In the genomic region with DNA sequence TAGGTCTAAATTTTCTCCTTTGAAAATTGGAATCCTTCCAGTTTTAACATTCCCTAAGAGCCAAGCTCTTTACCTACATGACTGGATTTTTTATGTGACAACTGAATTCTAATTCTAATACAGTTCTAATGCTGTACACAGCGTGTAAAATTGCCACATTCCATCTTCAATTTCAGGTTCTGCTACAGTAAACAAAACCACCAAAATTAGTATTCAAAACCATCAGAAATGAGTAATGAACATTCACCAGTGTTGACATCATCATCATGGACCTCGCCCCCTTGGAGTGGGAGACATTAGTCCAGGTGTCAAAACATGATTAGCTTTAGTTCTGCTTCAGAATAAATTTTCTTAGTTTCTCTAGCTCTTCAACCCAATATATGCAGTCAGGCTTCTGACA, we compare ENCODE assay signal across 16 cellular contexts.
DNase-seq lines count a peak whose midpoint lies in the region; ATAC-seq, FAIRE-seq and TF ChIP-seq lines count a peak whose summit lies in the region.
"Had no signal": no experiment of that assay in that cellular context is flagged by ENCODE, and none has a peak within 500 bp of the region (broad histone marks: within the 10 kb centered on the region; RNA-seq: fewer than 3 reads in every experiment).

No MANE protein-coding gene starts in this region.

- BruUV-seq in A673 (replicated peaks; lab: Mats Ljungman, UMichigan): no TSS peak

- intact Hi-C loops in A673 (cut with micrococcal nuclease; ENCODE audit: unreplicated experiment): no loop called here
- intact Hi-C loops in upper lobe of right lung (cut with DNase I): no loop called here

- no peak for ATAC-seq in upper lobe of right lung

- no peak for TF ChIP-seq CTCF in D721Med (IDR thresholded peaks at IDR 0.05; ENCODE audit: insufficient read depth, missing control alignments)
- TF ChIP-seq CTCF in A673 (conservative IDR thresholded peaks at IDR 0.05; ENCODE audit: low read depth, low read length): no peak
- no peak for TF ChIP-seq CTCF in upper lobe of right lung (IDR thresholded peaks at IDR 0.05)

- H3K9me3 ChIP-seq in A673 (ENCODE audit: low read depth, low read length, poor library complexity, severe bottlenecking) (no peaks in the 10 kb centered on the region), upper lobe of right lung (no peaks in the 10 kb centered on the region)
- H3K9me3 ChIP-seq: HAP-1 had no signal

- no peak for TF ChIP-seq RAD21 in Ishikawa (IDR thresholded peaks at IDR 0.05; ENCODE audit: low read depth)

- no peak overlapping the region for H3K27ac ChIP-seq in A673 (ENCODE audit: low read depth, low read length, poor library complexity, severe bottlenecking)
- H3K27ac ChIP-seq in upper lobe of right lung: no peak overlapping the region
- H3K27ac ChIP-seq: SK-N-MC had no signal

- peak; percentile 98 for FAIRE-seq in D721Med (lab: Jason Lieb, UNC)

- POLR2A ChIA-PET in A673 (lab: Charles Lee; ENCODE audit: low non-redundant PET): no interaction called here

- H3K36me3 ChIP-seq in A673 (ENCODE audit: insufficient read depth, low read length, poor library complexity, severe bottlenecking) (no peaks in the 10 kb centered on the region), upper lobe of right lung (no peaks in the 10 kb centered on the region)
- H3K36me3 ChIP-seq: HAP-1 had no signal

- no peak for TF ChIP-seq EP300 in Ishikawa (IDR thresholded peaks at IDR 0.05; ENCODE audit: borderline replicate concordance)

- H3K27me3 ChIP-seq in A673 (replicated peaks; ENCODE audit: insufficient read depth, low read depth, low read length, poor library complexity) (no peaks in the 10 kb centered on the region), upper lobe of right lung (no peaks in the 10 kb centered on the region)

- no peak overlapping the region for H3K4me3 ChIP-seq in A673 (ENCODE audit: low read depth, low read length, poor library complexity, severe bottlenecking)
- no peak overlapping the region for H3K4me3 ChIP-seq in upper lobe of right lung
- H3K4me3 ChIP-seq: HAP-1, SK-N-MC had no signal

- DNase-seq in D721Med (ENCODE audit: insufficient read length, low spot score) (no peak), astrocyte of the hippocampus (ENCODE audit: low read depth, low spot score) (peak; percentile 71), kidney tubule cell (ENCODE audit: low spot score) (peak; percentile 83), A673 (ENCODE audit: low spot score) (no peak), mucosa of gallbladder (ENCODE audit: low spot score) (no peak), upper lobe of right lung (no peak)
- DNase-seq: CD8-positive, alpha-beta memory T cell; DMS53; Kasumi-1; MV-4-11; NCI-H1436; NCI-H2029 treated with DMSO at 0.1 percent for 48 hours; NCI-H510A treated with DMSO at 0.1 percent for 48 hours had no signal

- CTCF ChIA-PET in A673 (lab: Charles Lee): no interaction called here

- H3K4me1 ChIP-seq in A673 (ENCODE audit: insufficient read depth, low read length, poor library complexity, severe bottlenecking) (peaks cover 16% of the 10 kb centered on the region), upper lobe of right lung (no peaks in the 10 kb centered on the region)
- H3K4me1 ChIP-seq: HAP-1 had no signal

TF ChIP-seq in Ishikawa, 13 proteins besides CTCF, POLR2A, EP300 and RAD21:
- TF ChIP-seq FOXM1 (IDR thresholded peaks at IDR 0.05; ENCODE audit: borderline replicate concordance, low read depth): no peak
- peak; percentile 20; the same call in 1 of the 2 replicates for TF ChIP-seq TEAD4 (IDR thresholded peaks at IDR 0.05)
- TF ChIP-seq TCF12 (IDR thresholded peaks at IDR 0.05; ENCODE audit: low read depth): no peak
- TF ChIP-seq TAF1 (IDR thresholded peaks at IDR 0.05; ENCODE audit: low read depth): no peak
TF ChIP-seq in Ishikawa: peak in this region for 1.

Comparison
In these comparisons a context has a peak if more than half of its experiments do, and no peak if none do; other contexts are left out.
1. DNase-seq: peak in astrocyte of the hippocampus (single experiment) and kidney tubule cell (single experiment); none in D721Med (single experiment), A673 (single experiment), mucosa of gallbladder (single experiment) and upper lobe of right lung (single experiment).